ENCODE assay signal across 20 cellular contexts in the genomic region with DNA sequence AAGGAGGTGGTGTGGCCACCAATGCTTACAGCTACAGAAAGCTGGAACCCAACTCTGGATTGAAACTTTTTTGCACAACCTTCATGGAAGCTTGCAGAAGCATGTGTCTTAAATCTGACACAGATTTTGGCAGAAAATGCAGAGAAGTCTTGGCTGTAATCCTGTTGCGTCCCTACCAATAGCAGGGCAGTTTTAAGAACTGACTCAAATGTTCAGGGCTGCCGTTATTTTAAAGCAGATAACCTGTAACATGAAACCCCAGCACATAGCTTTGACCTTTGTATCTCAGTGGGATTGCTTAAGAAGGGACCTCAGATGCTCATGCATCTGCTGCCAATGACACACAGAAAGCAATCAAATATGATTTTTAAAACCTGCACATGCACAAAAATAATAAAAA. TPM values are rescaled to one million over a fixed set of nuclear protein-coding genes. Genes with fewer than 3 reads are reported as not detected.
DNase-seq lines count a peak whose midpoint lies in the region; ATAC-seq and TF ChIP-seq lines count a peak whose summit lies in the region.
"Had no signal": no experiment of that assay in that cellular context is flagged by ENCODE, and none has a peak within 500 bp of the region (broad histone marks: within the 10 kb centered on the region; RNA-seq: fewer than 3 reads in every experiment).

A gene with protein sequence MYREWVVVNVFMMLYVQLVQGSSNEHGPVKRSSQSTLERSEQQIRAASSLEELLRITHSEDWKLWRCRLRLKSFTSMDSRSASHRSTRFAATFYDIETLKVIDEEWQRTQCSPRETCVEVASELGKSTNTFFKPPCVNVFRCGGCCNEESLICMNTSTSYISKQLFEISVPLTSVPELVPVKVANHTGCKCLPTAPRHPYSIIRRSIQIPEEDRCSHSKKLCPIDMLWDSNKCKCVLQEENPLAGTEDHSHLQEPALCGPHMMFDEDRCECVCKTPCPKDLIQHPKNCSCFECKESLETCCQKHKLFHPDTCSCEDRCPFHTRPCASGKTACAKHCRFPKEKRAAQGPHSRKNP (minus strand): TSS at position 110 of the 400 bp plus-strand sequence. CDS start 467 bp downstream, outside the sequence.

- 11 to 35% (median 22%) methylated on average over 2 of the region's 2 CpGs for WGBS in psoas muscle, 3 donors
- WGBS in esophagus squamous epithelium, 2 donors, result 24 to 50% methylated on average over 2 of the region's 2 CpGs

- peak within 1 kb of the TSS; percentile 25 for H3K9ac ChIP-seq in adipocyte (ENCODE audit: low read length)

- H3K4me3 ChIP-seq in adipocyte (ENCODE audit: low read length) (peak within 1 kb of the TSS; percentile 26), cardiac muscle cell (no peak within 1 kb of the TSS), psoas muscle (no peak within 1 kb of the TSS), esophagus squamous epithelium (no peak within 1 kb of the TSS)
- H3K4me3 ChIP-seq: colonic mucosa, Peyer's patch, vagina had no signal

- H3K36me3 ChIP-seq in adipocyte (ENCODE audit: control insufficient read depth, insufficient read depth, low read length, severe bottlenecking), result no peaks in the 10 kb centered on the region
- H3K36me3 ChIP-seq in cardiac muscle cell, result no peaks in the 10 kb centered on the region
- peaks cover 0 to 5% of the 10 kb centered on the region in 2 donors for H3K36me3 ChIP-seq in psoas muscle (ENCODE audit: insufficient read depth in 1 of 2, low read depth in 1 of 2)
- peaks cover 0 to 11% (median 0%) of the 10 kb centered on the region in 3 donors for H3K36me3 ChIP-seq in esophagus squamous epithelium
- H3K36me3 ChIP-seq: colonic mucosa, Peyer's patch, vagina had no signal

- intact Hi-C loops in psoas muscle (cut with DNase I), result no loop called here
- intact Hi-C loops in esophagus squamous epithelium (cut with DNase I), result no loop called here

- peak; percentile 32 to 92 (median 80) for ATAC-seq in psoas muscle
- ATAC-seq: foreskin keratinocyte, T-helper 17 cell had no signal

- H3K9me3 ChIP-seq in adipocyte (ENCODE audit: control insufficient read depth, low read length), result no peaks in the 10 kb centered on the region
- no peaks in the 10 kb centered on the region for H3K9me3 ChIP-seq in cardiac muscle cell (ENCODE audit: low read depth)
- no peaks in the 10 kb centered on the region for H3K9me3 ChIP-seq in psoas muscle
- no peaks in the 10 kb centered on the region for H3K9me3 ChIP-seq in esophagus squamous epithelium
- H3K9me3 ChIP-seq: colonic mucosa, Peyer's patch, vagina had no signal

- H3K4me1 ChIP-seq in adipocyte (ENCODE audit: control insufficient read depth, insufficient read depth, low read length) (peaks cover 21% of the 10 kb centered on the region), cardiac muscle cell (ENCODE audit: low read depth) (peaks cover 9% of the 10 kb centered on the region), psoas muscle (peaks cover 9% of the 10 kb centered on the region), esophagus squamous epithelium (no peaks in the 10 kb centered on the region)
- H3K4me1 ChIP-seq: colonic mucosa, foreskin keratinocyte, Peyer's patch, vagina had no signal

- TF ChIP-seq CTCF in cardiac muscle cell (IDR thresholded peaks at IDR 0.05; ENCODE audit: low read depth, low read length) (no peak), psoas muscle (IDR thresholded peaks at IDR 0.05) (no peak), esophagus squamous epithelium (IDR thresholded peaks at IDR 0.05) (no peak)

- DNase-seq in GM04504 (ENCODE audit: low read depth) (peak; percentile 34), adipocyte (ENCODE audit: low read depth) (peak; percentile 67), cardiac muscle cell (ENCODE audit: low read depth in 1 of 2, low spot score in 1 of 2) (peak; percentile 56 to 74), psoas muscle (no peak), cerebellum (ENCODE audit: low spot score) (no peak), esophagus squamous epithelium (lab: John Stamatoyannopoulos, UW) (no peak), NCI-H510A treated with DMSO at 0.1 percent for 48 hours (lab: John Stamatoyannopoulos, UW) (no peak), superior temporal gyrus (ENCODE audit: extremely low spot score) (no peak)
- DNase-seq: activated CD4-positive, alpha-beta T cell treated with anti-CD3 and anti-CD28 coated beads for 1 hour; activated T-cell treated with anti-CD3 and anti-CD28 coated beads for 4 hours; CD4-positive, alpha-beta T cell; colonic mucosa; foreskin keratinocyte; NCI-H1105 treated with DMSO at 0.1 percent for 48 hours; NCI-H510A; Peyer's patch; retina; stimulated activated CD4-positive, alpha-beta T cell treated with anti-CD3 and anti-CD28 coated beads, Interleukin-4, amount 100 ng/mL, for 1 hour; T-helper 17 cell had no signal

- peak within 1 kb of the TSS; percentile 44 for H3K27ac ChIP-seq in cardiac muscle cell
- H3K27ac ChIP-seq in psoas muscle, result no peak within 1 kb of the TSS
- H3K27ac ChIP-seq in esophagus squamous epithelium, result no peak within 1 kb of the TSS
- H3K27ac ChIP-seq: colonic mucosa, foreskin keratinocyte, Peyer's patch, vagina had no signal

- H3K27me3 ChIP-seq in adipocyte (replicated peaks; ENCODE audit: control insufficient read depth, insufficient read depth, low read length) (peaks cover 4% of the 10 kb centered on the region), cardiac muscle cell (no peaks in the 10 kb centered on the region), psoas muscle (ENCODE audit: insufficient read depth in 3 of 3, low read length in 2 of 3) (no peaks in the 10 kb centered on the region), esophagus squamous epithelium (no peaks in the 10 kb centered on the region)
- H3K27me3 ChIP-seq: colonic mucosa, foreskin keratinocyte, Peyer's patch, vagina had no signal

- no peak for TF ChIP-seq POLR2A in esophagus squamous epithelium (IDR thresholded peaks at IDR 0.05)

RNA-seq across cellular contexts. Expression of the gene that starts here (rescaled TPM):
- total RNA-seq in cardiac muscle cell (0.53 and 1.2 TPM in 2 replicates), psoas muscle (1 to 10 TPM; 4.1 to 8.4 (median 6.5) TPM), cerebellum (0.27 TPM), esophagus squamous epithelium (1 to 10 TPM in 1 of 4 donors, under 1 TPM in 3; 0.13 to 1.1 (median 0.48) TPM)
- polyA plus RNA-seq in cardiac muscle cell (2.1 TPM in 1 of 2 replicates, not detected in the other), psoas muscle (1 to 10 TPM; 1.2 to 8.4 (median 7.2) TPM)
- total RNA-seq: CD4-positive, alpha-beta T cell; foreskin keratinocyte; T-helper 17 cell had no signal
- polyA plus RNA-seq: foreskin keratinocyte had no signal

Comparison
In these comparisons a context has a peak if more than half of its experiments do, and no peak if none do; other contexts are left out.
1. DNase-seq: peak in GM04504 (single experiment), adipocyte (single experiment) and cardiac muscle cell (2 of 2); none in psoas muscle (0 of 2), cerebellum (single experiment), esophagus squamous epithelium (single experiment), NCI-H510A treated with DMSO at 0.1 percent for 48 hours (single experiment) and superior temporal gyrus (single experiment).